Comparison of ENCODE assay signal across 22 cellular contexts in genomic region chr1:10888289-10888688, GRCh38.
DNase-seq lines count a peak whose midpoint lies in the region; ATAC-seq and FAIRE-seq lines count a peak whose summit lies in the region.
"Had no signal": no experiment of that assay in that cellular context is flagged by ENCODE, and none has a peak within 500 bp of the region (broad histone marks: within the 10 kb centered on the region; RNA-seq: fewer than 3 reads in every experiment).

No MANE protein-coding gene starts in this region.

- H3K9me3 ChIP-seq in SJCRH30 (replicated peaks) = no peaks in the 10 kb centered on the region
- no peaks in the 10 kb centered on the region for H3K9me3 ChIP-seq in iPS-18c (ENCODE audit: control insufficient read depth, insufficient read depth, low read length)
- H3K9me3 ChIP-seq: BLaER1 treated with 17β-estradiol and CSF1 and Interleukin-3, amounts not matched to agents 10 nM and 100 nM; ovary had no signal

- peaks cover 6% of the 10 kb centered on the region; the same call in 1 of the 2 replicates for H3K4me1 ChIP-seq in SJCRH30

- H3K36me3 ChIP-seq in SJCRH30 = no peaks in the 10 kb centered on the region
- H3K36me3 ChIP-seq: BLaER1 treated with 17β-estradiol and CSF1 and Interleukin-3, amounts not matched to agents 10 nM and 100 nM; ovary had no signal

- H3K4me3 ChIP-seq in SJCRH30 (peak overlapping the region; percentile 53), iPS-18c (ENCODE audit: insufficient read depth, low read depth, low read length) (peak overlapping the region; percentile 51; the same call in 1 of the 2 replicates)
- H3K4me3 ChIP-seq: ovary had no signal

- DNase-seq in NCI-H1092 treated with DMSO at 0.1 percent for 48 hours (lab: John Stamatoyannopoulos, UW) (peak; percentile 64), NCI-H1092 (lab: John Stamatoyannopoulos, UW) (no peak), SJCRH30 (peak; percentile 55 to 60), retina (peak; percentile 77), HTR-8/SVneo (ENCODE audit: insufficient read length, low spot score) (no peak), NK-92 (lab: John Stamatoyannopoulos, UW; ENCODE audit: unreplicated experiment) (no peak)
- DNase-seq: 8988T; anterior cingulate cortex; cortex of kidney; DMS79; Kasumi-1; kidney glomerular epithelial cell; NCI-H1436 treated with DMSO at 0.1 percent for 48 hours; NCI-H510A treated with DMSO at 0.1 percent for 48 hours; stimulated activated CD4-positive, alpha-beta T cell treated with anti-CD3 and anti-CD28 coated beads, Interleukin-4, amount 100 ng/mL, for 4 hours had no signal

- no peak overlapping the region; the same call in 1 of the 2 replicates for H3K27ac ChIP-seq in SJCRH30
- H3K27ac ChIP-seq: BLaER1 treated with 17β-estradiol and CSF1 and Interleukin-3, amounts not matched to agents 10 nM and 100 nM; epithelial cell of prostate; HL-60; ovary had no signal

- FAIRE-seq in HTR-8/SVneo (lab: Jason Lieb, UNC) = no peak

- peaks cover 9% of the 10 kb centered on the region; the same call in 1 of the 2 replicates for H3K27me3 ChIP-seq in SJCRH30
- H3K27me3 ChIP-seq: ovary had no signal

- ATAC-seq in HG03457 (IDR thresholded peaks at IDR 0.05; ENCODE audit: unreplicated experiment) = no peak
- ATAC-seq: activated CD4-positive, CD25-positive, alpha-beta regulatory T cell treated with anti-CD3 and anti-CD28 coated beads, Interleukin-2, amount 50 U/mL, for 24 hours had no signal

Comparison
In these comparisons a context has a peak if more than half of its experiments do, and no peak if none do; other contexts are left out.
1. DNase-seq: peak in NCI-H1092 treated with DMSO at 0.1 percent for 48 hours (single experiment), SJCRH30 (2 of 2) and retina (single experiment); none in NCI-H1092 (single experiment), HTR-8/SVneo (single experiment) and NK-92 (single experiment).